Comparison of ENCODE assay signal across 8 cellular contexts in the genomic region with DNA sequence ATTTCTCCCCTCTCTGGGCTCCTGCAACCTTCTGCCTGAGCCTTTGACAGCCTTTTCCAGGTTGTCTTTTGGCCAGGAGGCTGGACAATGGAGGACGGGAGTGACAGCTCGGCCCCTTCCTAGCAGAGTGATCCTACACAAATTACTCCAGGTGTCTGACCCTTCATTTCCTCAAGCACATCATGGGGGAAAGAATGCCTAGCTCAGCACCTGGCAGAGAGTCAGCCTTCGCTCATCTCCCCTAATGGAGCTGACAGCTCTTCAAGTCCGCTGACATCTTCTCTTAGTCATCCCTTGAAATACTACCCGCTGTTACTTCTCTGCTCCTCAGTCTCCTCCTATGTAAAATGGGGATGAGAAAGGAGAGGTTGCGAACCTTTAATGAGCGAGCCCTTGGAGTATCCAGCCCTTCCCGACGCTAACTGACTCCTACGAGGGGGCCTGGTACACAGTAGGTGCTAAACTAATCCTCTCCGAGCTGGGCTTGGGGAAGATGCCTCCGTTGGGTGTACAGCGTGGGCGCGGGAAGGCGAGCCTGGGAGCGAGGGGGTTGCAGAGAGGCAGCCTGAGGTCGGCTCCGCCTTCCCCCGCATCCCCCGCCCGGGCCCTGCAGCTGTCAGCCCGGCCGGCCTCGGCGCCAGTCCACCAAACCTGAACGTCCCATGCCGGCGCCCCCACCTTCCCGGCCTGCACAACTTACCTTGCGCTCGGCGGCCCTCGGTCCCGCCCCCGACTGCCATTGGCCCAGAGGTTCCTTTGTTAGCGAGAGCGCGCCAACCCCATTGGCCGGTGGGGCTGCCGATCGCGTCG. TPM values are rescaled to one million over a fixed set of nuclear protein-coding genes. Genes with fewer than 3 reads are reported as not detected.
A peak's percentile ranks its signal among the peaks of the same experiment; 100 is the strongest.
DNase-seq lines count a peak whose midpoint lies in the region; ATAC-seq and TF ChIP-seq lines count a peak whose summit lies in the region.

No MANE protein-coding gene starts in this region.

- DNase-seq in NCI-H69 (lab: John Stamatoyannopoulos, UW) (peak; percentile 95), dermis blood vessel endothelial cell (peak; percentile 98)
- DNase-seq in activated CD4-positive, alpha-beta T cell treated with anti-CD3 and anti-CD28 coated beads, Interleukin-2, amount 50 U/mL, for 24 hours (ENCODE audit: low read depth in 1 of 2, low spot score in 1 of 2), result peak; percentile 87 to 97
- peak; percentile 93 to 95 for DNase-seq in stimulated activated CD4-positive, alpha-beta T cell treated with anti-CD3 and anti-CD28 coated beads, Interleukin-2, amount 100 ng/mL, for 48 hours

- ATAC-seq in GM19397 (IDR thresholded peaks at IDR 0.05; ENCODE audit: unreplicated experiment) (peak; percentile 97), HG03558 (IDR thresholded peaks at IDR 0.05; ENCODE audit: extremely low read depth, unreplicated experiment) (peak; percentile 69)

- peak overlapping the region in 1 of 2 donors; percentile 33 for H3K9ac ChIP-seq in liver (ENCODE audit: low read depth in 1 of 2, low read length in 2 of 2)

- H3K27ac ChIP-seq in C4-2B (peak overlapping the region; percentile 87), liver (ENCODE audit: low read depth in 1 of 2, low read length in 2 of 2) (peak overlapping the region; percentile 26 to 58)

- no peaks in the 10 kb centered on the region for H3K27me3 ChIP-seq in liver (ENCODE audit: control insufficient read depth in 4 of 4, insufficient read depth in 4 of 4, low read length in 3 of 4)

- 10% methylated on average over 44 of the region's 44 CpGs for WGBS in liver

- no peaks in the 10 kb centered on the region for H3K36me3 ChIP-seq in liver (ENCODE audit: control insufficient read depth in 4 of 4, insufficient read depth in 3 of 4, low read depth in 1 of 4, low read length in 3 of 4)

- no peaks in the 10 kb centered on the region for H3K9me3 ChIP-seq in liver (ENCODE audit: control insufficient read depth in 4 of 4, low read length in 3 of 4)

- peak overlapping the region; percentile 4 to 62 (median 62) for H3K4me3 ChIP-seq in liver (ENCODE audit: low read depth in 1 of 3, low read length in 3 of 3)

- peak in 1 of 2 donors; percentile 33 for TF ChIP-seq RAD21 in liver (IDR thresholded peaks at IDR 0.05)

- H3K4me1 ChIP-seq in liver (ENCODE audit: control insufficient read depth in 4 of 4, insufficient read depth in 4 of 4, low read length in 3 of 4), result peaks cover 12 to 41% (median 36%) of the 10 kb centered on the region in 4 donors

- TF ChIP-seq CTCF in C4-2B (conservative IDR thresholded peaks at IDR 0.05), result no peak
- no peak for TF ChIP-seq CTCF in liver (IDR thresholded peaks at IDR 0.05; ENCODE audit: low read depth, low read length, missing input control)

TF ChIP-seq in liver, 16 proteins besides CTCF, POLR2A, EP300 and RAD21:
- TF ChIP-seq EGR1 (IDR thresholded peaks at IDR 0.05; ENCODE audit: low read depth in 2 of 2) (peak in 1 of 2 donors; percentile 13), HNF4A (conservative IDR thresholded peaks at IDR 0.05) (no peak), RXRA (IDR thresholded peaks at IDR 0.05) (peak; percentile 14 to 30), TAF1 (conservative IDR thresholded peaks at IDR 0.05) (no peak), FOXA1 (IDR thresholded peaks at IDR 0.05) (no peak), HNF4G (IDR thresholded peaks at IDR 0.05) (no peak), YY1 (IDR thresholded peaks at IDR 0.05) (peak; percentile 40), GABPA (IDR thresholded peaks at IDR 0.05 in 1 of 2, conservative IDR thresholded peaks at IDR 0.05 in 1 of 2) (no peak), JUND (IDR thresholded peaks at IDR 0.05) (no peak), SP1 (IDR thresholded peaks at IDR 0.05) (peak; percentile 89), FOXA2 (IDR thresholded peaks at IDR 0.05) (no peak), NR2F2 (IDR thresholded peaks at IDR 0.05) (no peak)
- TF ChIP-seq, protein P1, sequence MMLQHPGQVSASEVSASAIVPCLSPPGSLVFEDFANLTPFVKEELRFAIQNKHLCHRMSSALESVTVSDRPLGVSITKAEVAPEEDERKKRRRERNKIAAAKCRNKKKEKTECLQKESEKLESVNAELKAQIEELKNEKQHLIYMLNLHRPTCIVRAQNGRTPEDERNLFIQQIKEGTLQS (IDR thresholded peaks at IDR 0.05), result no peak
- TF ChIP-seq, protein P2, sequence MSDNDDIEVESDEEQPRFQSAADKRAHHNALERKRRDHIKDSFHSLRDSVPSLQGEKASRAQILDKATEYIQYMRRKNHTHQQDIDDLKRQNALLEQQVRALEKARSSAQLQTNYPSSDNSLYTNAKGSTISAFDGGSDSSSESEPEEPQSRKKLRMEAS (IDR thresholded peaks at IDR 0.05), result no peak
- TF ChIP-seq, protein P3, sequence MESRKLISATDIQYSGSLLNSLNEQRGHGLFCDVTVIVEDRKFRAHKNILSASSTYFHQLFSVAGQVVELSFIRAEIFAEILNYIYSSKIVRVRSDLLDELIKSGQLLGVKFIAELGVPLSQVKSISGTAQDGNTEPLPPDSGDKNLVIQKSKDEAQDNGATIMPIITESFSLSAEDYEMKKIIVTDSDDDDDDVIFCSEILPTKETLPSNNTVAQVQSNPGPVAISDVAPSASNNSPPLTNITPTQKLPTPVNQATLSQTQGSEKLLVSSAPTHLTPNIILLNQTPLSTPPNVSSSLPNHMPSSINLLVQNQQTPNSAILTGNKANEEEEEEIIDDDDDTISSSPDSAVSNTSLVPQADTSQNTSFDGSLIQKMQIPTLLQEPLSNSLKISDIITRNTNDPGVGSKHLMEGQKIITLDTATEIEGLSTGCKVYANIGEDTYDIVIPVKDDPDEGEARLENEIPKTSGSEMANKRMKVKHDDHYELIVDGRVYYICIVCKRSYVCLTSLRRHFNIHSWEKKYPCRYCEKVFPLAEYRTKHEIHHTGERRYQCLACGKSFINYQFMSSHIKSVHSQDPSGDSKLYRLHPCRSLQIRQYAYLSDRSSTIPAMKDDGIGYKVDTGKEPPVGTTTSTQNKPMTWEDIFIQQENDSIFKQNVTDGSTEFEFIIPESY (IDR thresholded peaks at IDR 0.05), result no peak
- TF ChIP-seq, protein P4, sequence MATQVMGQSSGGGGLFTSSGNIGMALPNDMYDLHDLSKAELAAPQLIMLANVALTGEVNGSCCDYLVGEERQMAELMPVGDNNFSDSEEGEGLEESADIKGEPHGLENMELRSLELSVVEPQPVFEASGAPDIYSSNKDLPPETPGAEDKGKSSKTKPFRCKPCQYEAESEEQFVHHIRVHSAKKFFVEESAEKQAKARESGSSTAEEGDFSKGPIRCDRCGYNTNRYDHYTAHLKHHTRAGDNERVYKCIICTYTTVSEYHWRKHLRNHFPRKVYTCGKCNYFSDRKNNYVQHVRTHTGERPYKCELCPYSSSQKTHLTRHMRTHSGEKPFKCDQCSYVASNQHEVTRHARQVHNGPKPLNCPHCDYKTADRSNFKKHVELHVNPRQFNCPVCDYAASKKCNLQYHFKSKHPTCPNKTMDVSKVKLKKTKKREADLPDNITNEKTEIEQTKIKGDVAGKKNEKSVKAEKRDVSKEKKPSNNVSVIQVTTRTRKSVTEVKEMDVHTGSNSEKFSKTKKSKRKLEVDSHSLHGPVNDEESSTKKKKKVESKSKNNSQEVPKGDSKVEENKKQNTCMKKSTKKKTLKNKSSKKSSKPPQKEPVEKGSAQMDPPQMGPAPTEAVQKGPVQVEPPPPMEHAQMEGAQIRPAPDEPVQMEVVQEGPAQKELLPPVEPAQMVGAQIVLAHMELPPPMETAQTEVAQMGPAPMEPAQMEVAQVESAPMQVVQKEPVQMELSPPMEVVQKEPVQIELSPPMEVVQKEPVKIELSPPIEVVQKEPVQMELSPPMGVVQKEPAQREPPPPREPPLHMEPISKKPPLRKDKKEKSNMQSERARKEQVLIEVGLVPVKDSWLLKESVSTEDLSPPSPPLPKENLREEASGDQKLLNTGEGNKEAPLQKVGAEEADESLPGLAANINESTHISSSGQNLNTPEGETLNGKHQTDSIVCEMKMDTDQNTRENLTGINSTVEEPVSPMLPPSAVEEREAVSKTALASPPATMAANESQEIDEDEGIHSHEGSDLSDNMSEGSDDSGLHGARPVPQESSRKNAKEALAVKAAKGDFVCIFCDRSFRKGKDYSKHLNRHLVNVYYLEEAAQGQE (IDR thresholded peaks at IDR 0.05), result no peak

RNA-seq across cellular contexts. Expression of a gene that starts 0.5 kb away (rescaled TPM):
- total RNA-seq in dermis blood vessel endothelial cell, result 105 and 175 TPM in 2 replicates
- 10 to 100 TPM; 31.5 to 61.9 TPM for total RNA-seq in liver
- polyA plus RNA-seq in liver, result 10 to 100 TPM; 21.2 to 37.9 TPM

Comparison
In these comparisons a context has a peak if more than half of its experiments do, and no peak if none do; other contexts are left out.
1. Peak in every context shown above with its lines: DNase-seq, ATAC-seq, H3K4me3 ChIP-seq and H3K27ac ChIP-seq.